8 cellular contexts compared by ENCODE assay signal in the genomic region with DNA sequence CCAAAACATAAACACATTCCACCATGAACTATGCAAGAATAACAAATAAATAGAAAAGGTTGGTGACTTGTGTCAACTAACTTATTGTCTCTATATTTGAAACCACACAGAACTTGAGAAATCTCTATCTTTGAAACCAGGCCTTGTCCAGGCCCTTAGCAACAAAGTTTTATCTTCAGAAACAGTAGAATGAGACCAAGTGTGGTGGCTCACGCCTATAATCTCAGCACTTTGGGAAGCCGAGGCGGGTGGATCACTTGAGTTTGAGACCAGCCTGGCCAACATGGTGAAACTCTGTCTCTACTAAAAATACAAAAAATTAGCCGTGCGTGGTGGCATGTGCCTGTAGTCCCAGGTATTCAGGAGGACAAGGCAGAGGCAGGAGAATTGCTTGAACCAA. TPM values are rescaled to one million over a fixed set of nuclear protein-coding genes. Genes with fewer than 3 reads are reported as not detected.
DNase-seq lines count a peak whose midpoint lies in the region; ATAC-seq, FAIRE-seq and TF ChIP-seq lines count a peak whose summit lies in the region.
"Not testable (repeated sequence)": the region's sequence is repeated elsewhere in the genome, so short reads cannot be mapped to it uniquely, and the experiment has no call there.

No MANE protein-coding gene starts in this region.

- H3K27me3 ChIP-seq in DND-41 (ENCODE audit: insufficient read depth, low read length, poor library complexity); colonic mucosa; HepG2 (ENCODE audit: control insufficient read depth in 1 of 2, insufficient read depth in 2 of 2, low read length in 2 of 2); mucosa of rectum (ENCODE audit: control insufficient read depth in 2 of 2, insufficient read depth in 2 of 2, low read length in 2 of 2); parathyroid adenoma (ENCODE audit: control insufficient read depth, insufficient read depth, low read length); spleen (replicated peaks in 1 of 7): not testable (repeated sequence)

- in situ Hi-C loops in HepG2 (cut with HindIII; ENCODE audit: extremely low pct_ligation_motif_present, low pct_unique_long_range_greater_than_20kb) = not testable (repeated sequence)

- intact Hi-C loops in colonic mucosa (cut with DNase I); HepG2 (cut with micrococcal nuclease; ENCODE audit: unreplicated experiment); spleen (cut with DNase I; ENCODE audit: low total_unique reads): not testable (repeated sequence)

- not testable (repeated sequence) for H3K9ac ChIP-seq in DND-41 (ENCODE audit: low read depth, low read length); colonic mucosa (ENCODE audit: low read depth in 2 of 2, low read length in 2 of 2); HepG2 (ENCODE audit: insufficient read depth, low read depth, low read length); mucosa of rectum (ENCODE audit: low read depth in 1 of 2, low read length in 2 of 2); parathyroid adenoma

- H3K36me3 Mint-ChIP-seq in activated T-helper 17 cell treated with anti-CD3 and anti-CD28 coated beads, Interleukin-2, amount 50 U/mL, for 72 hours (ENCODE audit: low read depth) = not testable (repeated sequence)

- H3K4me1 Mint-ChIP-seq in activated T-helper 17 cell treated with anti-CD3 and anti-CD28 coated beads, Interleukin-2, amount 50 U/mL, for 72 hours = not testable (repeated sequence)

- H3K27ac ChIP-seq in DND-41 (ENCODE audit: low read length); HepG2 (ENCODE audit: extremely low read length, insufficient read depth, low read length); parathyroid adenoma: not testable (repeated sequence)
- H3K27ac ChIP-seq in colonic mucosa = peak overlapping the region; percentile 3
- H3K27ac ChIP-seq in mucosa of rectum (ENCODE audit: low read depth in 2 of 2, low read length in 2 of 2) = peak overlapping the region; percentile 32 to 45
- H3K27ac ChIP-seq in spleen = peak overlapping the region in 7 of 8 donors; percentile 15 to 73 (median 67)

- TF ChIP-seq POLR2A in HepG2 (IDR thresholded peaks at IDR 0.05; ENCODE audit: insufficient read depth in 1 of 2, low read depth in 2 of 2, low read length in 2 of 2); spleen (IDR thresholded peaks at IDR 0.05): not testable (repeated sequence)

- H3K9me3 Mint-ChIP-seq in activated T-helper 17 cell treated with anti-CD3 and anti-CD28 coated beads, Interleukin-2, amount 50 U/mL, for 72 hours = not testable (repeated sequence)

- not testable (repeated sequence) for TF ChIP-seq EP300 in HepG2 (IDR thresholded peaks at IDR 0.05; ENCODE audit: low read depth in 2 of 2, low read length in 2 of 2); HepG2 (CRISPR knock-in tag; IDR thresholded peaks at IDR 0.05; ENCODE audit: borderline replicate concordance)

- H3K9me3 ChIP-seq in DND-41 (ENCODE audit: insufficient read depth, low read length, severe bottlenecking); colonic mucosa; HepG2 (ENCODE audit: low read length); mucosa of rectum (ENCODE audit: control insufficient read depth in 2 of 2, low read length in 2 of 2); parathyroid adenoma (ENCODE audit: control insufficient read depth, low read length); spleen: not testable (repeated sequence)

- not testable (repeated sequence) for H3K4me1 ChIP-seq in DND-41 (ENCODE audit: insufficient read depth, low read length); colonic mucosa; mucosa of rectum (ENCODE audit: control insufficient read depth in 2 of 2, insufficient read depth in 2 of 2, low read length in 2 of 2); parathyroid adenoma; spleen
- H3K4me1 ChIP-seq in HepG2 (ENCODE audit: insufficient read depth, low read length) = peaks cover 29% of the 10 kb centered on the region

- H3K27me3 Mint-ChIP-seq in activated T-helper 17 cell treated with anti-CD3 and anti-CD28 coated beads, Interleukin-2, amount 50 U/mL, for 72 hours = not testable (repeated sequence)

- peak overlapping the region; percentile 46 for H3K27ac Mint-ChIP-seq in activated T-helper 17 cell treated with anti-CD3 and anti-CD28 coated beads, Interleukin-2, amount 50 U/mL, for 72 hours

- not testable (repeated sequence) for H3K4me3 ChIP-seq in DND-41 (ENCODE audit: low read depth in 1 of 2, low read length in 2 of 2); colonic mucosa; mucosa of rectum (ENCODE audit: low read length in 2 of 2); parathyroid adenoma (ENCODE audit: low read depth, low read length); spleen
- peak overlapping the region in 1 of 3 experiments; percentile 10; a peak in 1 of 6 replicates for H3K4me3 ChIP-seq in HepG2 (replicated peaks in 1 of 3; ENCODE audit: insufficient read depth in 1 of 3, low read depth in 2 of 3, low read length in 3 of 3)

- not testable (repeated sequence) for TF ChIP-seq RAD21 in HepG2 (CRISPR knock-in tag; IDR thresholded peaks at IDR 0.05)

- not testable (repeated sequence) for H3K4me3 Mint-ChIP-seq in activated T-helper 17 cell treated with anti-CD3 and anti-CD28 coated beads, Interleukin-2, amount 50 U/mL, for 72 hours

- not testable (repeated sequence) for ATAC-seq in DND-41 (ENCODE audit: insufficient read depth, low read depth); activated T-helper 17 cell treated with anti-CD3 and anti-CD28 coated beads, Interleukin-2, amount 50 U/mL, for 72 hours (replicated peaks); HepG2

- not testable (repeated sequence) for TF ChIP-seq CTCF in DND-41 (IDR thresholded peaks at IDR 0.05; ENCODE audit: borderline replicate concordance, extremely low read depth, low read length, poor library complexity, severe bottlenecking); colonic mucosa (IDR thresholded peaks at IDR 0.05); HepG2 (CRISPR knock-in tag; IDR thresholded peaks at IDR 0.05); parathyroid adenoma (IDR thresholded peaks at IDR 0.05); spleen (IDR thresholded peaks at IDR 0.05 in 8 of 11, conservative IDR thresholded peaks at IDR 0.05 in 3 of 11)

- CTCF ChIA-PET in HepG2 (lab: Yijun Ruan, JAX; ENCODE audit: low intra/inter-chr PET ratio, low total read pairs) = not testable (repeated sequence)

- peak overlapping the region; percentile 7; the same call in 1 of the 2 replicates for H2AFZ ChIP-seq in DND-41 (ENCODE audit: low read depth, low read length)
- not testable (repeated sequence) for H2AFZ ChIP-seq in HepG2 (ENCODE audit: low read length)
- H2AFZ ChIP-seq in parathyroid adenoma = peak overlapping the region; percentile 15

- H3K79me2 ChIP-seq in DND-41 (ENCODE audit: insufficient read depth, low read length); HepG2 (ENCODE audit: insufficient read depth, low read length); parathyroid adenoma: not testable (repeated sequence)

- not testable (repeated sequence) for FAIRE-seq in HepG2 (lab: Jason Lieb, UNC)

- not testable (repeated sequence) for H4K20me1 ChIP-seq in DND-41 (ENCODE audit: insufficient read depth, low read length); HepG2 (ENCODE audit: insufficient read depth, low read length)

- H3K36me3 ChIP-seq in DND-41 (ENCODE audit: insufficient read depth, low read length); colonic mucosa; HepG2 (replicated peaks in 1 of 2; ENCODE audit: control insufficient read depth in 1 of 2, insufficient read depth in 2 of 2, low read length in 2 of 2); mucosa of rectum (ENCODE audit: control insufficient read depth in 2 of 2, insufficient read depth in 2 of 2, low read length in 2 of 2); parathyroid adenoma (ENCODE audit: control insufficient read depth, insufficient read depth, low read length); spleen: not testable (repeated sequence)

- BruUV-seq in HepG2 (replicated peaks; lab: Mats Ljungman, UMichigan) = not testable (repeated sequence)

- POLR2A ChIA-PET in HepG2 (lab: Yijun Ruan, JAX) = not testable (repeated sequence)

- H3K4me2 ChIP-seq in DND-41 (ENCODE audit: insufficient read depth, low read length); parathyroid adenoma (ENCODE audit: low read length): not testable (repeated sequence)
- peak overlapping the region; percentile 79; the same call in 1 of the 2 replicates for H3K4me2 ChIP-seq in HepG2 (ENCODE audit: low read depth, low read length)

- DNase-seq in DND-41; colonic mucosa; HepG2 (ENCODE audit: low spot score): not testable (repeated sequence)
- DNase-seq in OCI-M1 (lab: John Stamatoyannopoulos, UW) (peak; percentile 44), spleen (peak; percentile 15)

- WGBS in HepG2 (ENCODE audit: low lambda C conversion rate) = 71% methylated on average over 5 of the region's 5 CpGs
- 94 to 98% (median 97%) methylated on average over 5 of the region's 5 CpGs for WGBS in spleen, 5 donors

RNA-seq across cellular contexts. Expression of gene CBFA2T2, which starts 6.7 kb away (rescaled TPM):
- total RNA-seq in activated T-helper 17 cell treated with anti-CD3 and anti-CD28 coated beads, Interleukin-2, amount 50 U/mL, for 72 hours = 10 to 100 TPM; 14.5 to 25.6 TPM
- total RNA-seq in colonic mucosa (10 to 100 TPM; 20.9 to 23.8 TPM), HepG2 (2016; rRNA removed; fragmentation: Illumina TruSeq; extraction: Trizol) (6.3 and 7.3 TPM in 2 replicates), spleen (10 to 100 TPM; 17.0 to 25.4 (median 18.9) TPM)
- 25.1 and 25.7 TPM in 2 replicates for total RNA-seq in HepG2 (2016; cell fraction: cytosol; rRNA removed; fragmentation: Illumina TruSeq; extraction: Trizol; ENCODE audit: low read depth)
- 6.0 and 6.8 TPM in 2 replicates for total RNA-seq in HepG2 (2016; cell fraction: insoluble cytoplasmic fraction; rRNA removed; fragmentation: Illumina TruSeq; extraction: Trizol)
- 9.8 and 12.2 TPM in 2 replicates for total RNA-seq in HepG2 (2016; cell fraction: membrane; rRNA removed; fragmentation: Illumina TruSeq; extraction: Trizol)
- total RNA-seq in HepG2 (2016; cell fraction: nucleus; rRNA removed; fragmentation: Illumina TruSeq; extraction: Trizol) = 7.8 and 8.4 TPM in 2 replicates
- polyA plus RNA-seq in HepG2 (2011; rRNA removed) (20.8 and 21.2 TPM in 2 replicates), spleen (1 to 10 TPM; 3.3 to 6.9 (median 4.8) TPM)
- polyA plus RNA-seq in HepG2 (2011; cell fraction: cytosol; rRNA removed) = 13.2 and 14.1 TPM in 2 replicates
- 31.7 and 33.2 TPM in 2 replicates for polyA plus RNA-seq in HepG2 (2011; cell fraction: nucleus; rRNA removed)
- 10.5 and 11.1 TPM in 2 replicates for polyA plus RNA-seq in HepG2 (2012)
- 1.3 and 2.1 TPM in 2 replicates for polyA plus RNA-seq in HepG2 (2016; cell fraction: cytosol; fragmentation: Illumina TruSeq; extraction: Trizol; ENCODE audit: low read depth)
- polyA plus RNA-seq in HepG2 (2016; cell fraction: insoluble cytoplasmic fraction; fragmentation: Illumina TruSeq; extraction: Trizol; ENCODE audit: low read depth) = 8.7 and 11.6 TPM in 2 replicates
- polyA plus RNA-seq in HepG2 (2016; cell fraction: membrane; fragmentation: Illumina TruSeq; extraction: Trizol; ENCODE audit: low read depth) = 4.1 and 4.7 TPM in 2 replicates
- 20.8 and 24.2 TPM in 2 replicates for polyA plus RNA-seq in HepG2 (2016; cell fraction: nucleus; fragmentation: Illumina TruSeq; extraction: Trizol; ENCODE audit: insufficient read depth, low read depth)
- 20.8 and 48.6 TPM in 2 replicates for polyA minus RNA-seq in HepG2 (2011; rRNA and poly(A)+ RNA removed; ENCODE audit: low replicate concordance)
- polyA minus RNA-seq in HepG2 (2011; cell fraction: cytosol; rRNA and poly(A)+ RNA removed) = 24.4 TPM in 2 replicates
- 17.0 and 21.1 TPM in 2 replicates for polyA minus RNA-seq in HepG2 (2011; cell fraction: nucleus; rRNA and poly(A)+ RNA removed)

RNA-seq across cellular contexts. Expression of gene SNTA1, which starts 39.6 kb away (rescaled TPM):
- 1 to 10 TPM; 5.5 to 6.5 TPM for total RNA-seq in activated T-helper 17 cell treated with anti-CD3 and anti-CD28 coated beads, Interleukin-2, amount 50 U/mL, for 72 hours
- total RNA-seq in colonic mucosa (1 to 10 TPM; 4.5 to 5.7 TPM), HepG2 (2016; rRNA removed; fragmentation: Illumina TruSeq; extraction: Trizol) (14.8 and 16.4 TPM in 2 replicates), spleen (1 to 10 TPM; 2.4 to 8.7 (median 3.9) TPM)
- total RNA-seq in HepG2 (2016; cell fraction: cytosol; rRNA removed; fragmentation: Illumina TruSeq; extraction: Trizol; ENCODE audit: low read depth) = 21.1 and 21.6 TPM in 2 replicates
- total RNA-seq in HepG2 (2016; cell fraction: insoluble cytoplasmic fraction; rRNA removed; fragmentation: Illumina TruSeq; extraction: Trizol) = 13.2 and 16.1 TPM in 2 replicates
- 33.7 and 34.5 TPM in 2 replicates for total RNA-seq in HepG2 (2016; cell fraction: membrane; rRNA removed; fragmentation: Illumina TruSeq; extraction: Trizol)
- 7.4 and 8.0 TPM in 2 replicates for total RNA-seq in HepG2 (2016; cell fraction: nucleus; rRNA removed; fragmentation: Illumina TruSeq; extraction: Trizol)
- polyA plus RNA-seq in HepG2 (2011; rRNA removed) (18.3 and 21.2 TPM in 2 replicates), spleen (1 to 10 TPM; 4.3 to 6.3 (median 5.9) TPM)
- 18.9 and 24.9 TPM in 2 replicates for polyA plus RNA-seq in HepG2 (2011; cell fraction: cytosol; rRNA removed)
- polyA plus RNA-seq in HepG2 (2011; cell fraction: nucleus; rRNA removed) = 15.4 and 17.2 TPM in 2 replicates
- polyA plus RNA-seq in HepG2 (2012) = 9.0 and 11.0 TPM in 2 replicates
- polyA plus RNA-seq in HepG2 (2016; cell fraction: cytosol; fragmentation: Illumina TruSeq; extraction: Trizol; ENCODE audit: low read depth) = 26.2 and 27.1 TPM in 2 replicates
- polyA plus RNA-seq in HepG2 (2016; cell fraction: insoluble cytoplasmic fraction; fragmentation: Illumina TruSeq; extraction: Trizol; ENCODE audit: low read depth) = 14.6 and 16.1 TPM in 2 replicates
- 32.9 and 35.0 TPM in 2 replicates for polyA plus RNA-seq in HepG2 (2016; cell fraction: membrane; fragmentation: Illumina TruSeq; extraction: Trizol; ENCODE audit: low read depth)
- polyA plus RNA-seq in HepG2 (2016; cell fraction: nucleus; fragmentation: Illumina TruSeq; extraction: Trizol; ENCODE audit: insufficient read depth, low read depth) = 13.5 and 15.1 TPM in 2 replicates
- 11.3 and 23.6 TPM in 2 replicates for polyA minus RNA-seq in HepG2 (2011; rRNA and poly(A)+ RNA removed; ENCODE audit: low replicate concordance)
- 10.6 and 10.7 TPM in 2 replicates for polyA minus RNA-seq in HepG2 (2011; cell fraction: cytosol; rRNA and poly(A)+ RNA removed)
- polyA minus RNA-seq in HepG2 (2011; cell fraction: nucleus; rRNA and poly(A)+ RNA removed) = 3.6 and 4.5 TPM in 2 replicates
